7 cellular contexts compared by ENCODE assay signal in the genomic region with DNA sequence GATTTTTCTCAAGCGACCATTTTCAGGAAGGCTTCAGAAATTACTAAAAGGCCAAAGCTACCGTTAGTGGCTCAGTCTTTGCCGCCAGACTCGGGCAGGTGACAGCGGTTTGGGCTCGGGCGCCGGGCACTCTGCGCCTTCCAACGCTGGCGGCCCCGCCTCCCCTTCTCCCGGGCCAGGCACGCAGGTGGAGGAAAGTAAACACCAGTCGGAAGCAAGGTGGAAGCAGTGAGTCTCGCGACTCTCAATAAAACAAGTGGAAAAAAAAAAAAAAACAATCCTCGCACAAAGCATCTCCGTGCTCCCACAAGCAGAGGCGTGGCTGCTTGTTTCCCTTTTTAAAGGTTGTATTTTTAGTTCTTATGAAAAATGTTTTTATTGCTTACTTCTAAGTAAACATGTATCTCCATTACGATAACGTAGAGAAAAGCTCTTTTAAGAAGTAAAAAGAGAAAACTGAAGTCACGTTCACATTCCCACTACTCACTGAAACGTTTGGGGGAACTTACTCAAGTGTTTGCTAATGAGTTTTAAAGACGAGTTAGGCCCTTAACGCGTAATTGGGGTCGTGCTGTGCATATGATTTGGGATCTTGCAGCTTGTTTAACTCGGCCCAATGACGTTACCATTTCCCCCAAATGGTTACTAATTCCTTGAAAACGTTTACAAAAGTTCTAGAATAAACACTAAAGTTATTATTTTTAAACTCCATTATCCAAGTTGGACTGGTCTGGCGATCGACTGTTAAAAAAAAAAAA. TPM values are rescaled to one million over a fixed set of nuclear protein-coding genes. Genes with fewer than 3 reads are reported as not detected.
DNase-seq lines count a peak whose midpoint lies in the region; FAIRE-seq and TF ChIP-seq lines count a peak whose summit lies in the region.

No MANE protein-coding gene starts in this region.

- CTCF ChIA-PET in activated CD4-positive, alpha-beta T cell treated with anti-CD3 and anti-CD28 coated beads, Interleukin-2, amount 10 ng/mL, durations not matched to agents 7 days and 5 days (lab: Charles Lee), result interaction anchor here (1.1 to 1.3 kb wide), 2 partner anchors 17 to 19 kb away, joined by 4 to 6 read pairs; no protein-coding TSS in a partner anchor
- CTCF ChIA-PET in GM10248 (lab: Yijun Ruan, JAX), result interaction anchor here (0.8 to 1.7 kb wide), 2 partner anchors 20 to 35 kb away, joined by 3 read pairs; no protein-coding TSS in a partner anchor

- peak overlapping the region; percentile 90 for H3K27ac Mint-ChIP-seq in activated CD4-positive, alpha-beta T cell treated with anti-CD3 and anti-CD28 coated beads, Interleukin-2, amount 10 ng/mL, durations not matched to agents 7 days and 5 days
- H3K27ac Mint-ChIP-seq in type B pancreatic cell, result peak overlapping the region; percentile 77

- H3K4me1 Mint-ChIP-seq in activated CD4-positive, alpha-beta T cell treated with anti-CD3 and anti-CD28 coated beads, Interleukin-2, amount 10 ng/mL, durations not matched to agents 7 days and 5 days, result peaks cover 75% of the 10 kb centered on the region
- H3K4me1 Mint-ChIP-seq in type B pancreatic cell (ENCODE audit: unreplicated experiment), result peaks cover 42% of the 10 kb centered on the region

- FAIRE-seq in GM12891 (lab: Jason Lieb, UNC), result peak; percentile 43

- no peak for DNase-seq in GM12891 (ENCODE audit: insufficient read length, low spot score)
- peak; percentile 84 for DNase-seq in NCI-H146 (lab: John Stamatoyannopoulos, UW)
- DNase-seq in activated CD4-positive, alpha-beta T cell treated with anti-CD3 and anti-CD28 coated beads, Interleukin-2, amount 10 ng/mL, durations not matched to agents 7 days and 5 days, result peak; percentile 63
- no peak for DNase-seq in epithelial cell of proximal tubule (ENCODE audit: low read depth)
- no peak for DNase-seq in type B pancreatic cell (ENCODE audit: extremely low spot score, unreplicated experiment)
- no peak for DNase-seq in GM10248 (ENCODE audit: extremely low spot score)

- POLR2A ChIA-PET in activated CD4-positive, alpha-beta T cell treated with anti-CD3 and anti-CD28 coated beads, Interleukin-2, amount 10 ng/mL, durations not matched to agents 7 days and 5 days (lab: Charles Lee), result interaction anchor here (0.7 kb wide), 1 partner anchor 230 kb away, joined by 7 read pairs; no protein-coding TSS in a partner anchor
- POLR2A ChIA-PET in GM10248 (lab: Yijun Ruan, JAX), result no interaction called here

- H3K4me1 ChIP-seq in muscle layer of duodenum (ENCODE audit: control insufficient read depth in 1 of 2, insufficient read depth in 2 of 2, low read length in 2 of 2), result peaks cover 13 to 35% of the 10 kb centered on the region in 2 donors

- H3K4me3 ChIP-seq in epithelial cell of proximal tubule (ENCODE audit: low read depth, low read length) (peak overlapping the region; percentile 58), muscle layer of duodenum (ENCODE audit: low read depth in 1 of 2, low read length in 2 of 2) (peak overlapping the region; percentile 78 to 89)

- TF ChIP-seq CTCF in epithelial cell of proximal tubule (conservative IDR thresholded peaks at IDR 0.05; ENCODE audit: low read depth, low read length) (peak; percentile 13), type B pancreatic cell (conservative IDR thresholded peaks at IDR 0.05) (no peak), GM10248 (IDR thresholded peaks at IDR 0.05; ENCODE audit: control extremely low read depth, extremely low read depth, low read depth, missing control alignments) (no peak)

- no peaks in the 10 kb centered on the region for H3K27me3 ChIP-seq in muscle layer of duodenum (ENCODE audit: low read depth, low read length)

- peak overlapping the region; percentile 74 for H3K27ac ChIP-seq in muscle layer of duodenum (ENCODE audit: low read length)

- H3K36me3 ChIP-seq in muscle layer of duodenum (ENCODE audit: control insufficient read depth in 1 of 2, insufficient read depth in 2 of 2, low read length in 2 of 2), result no peaks in the 10 kb centered on the region

- H3K36me3 Mint-ChIP-seq in activated CD4-positive, alpha-beta T cell treated with anti-CD3 and anti-CD28 coated beads, Interleukin-2, amount 10 ng/mL, durations not matched to agents 7 days and 5 days (ENCODE audit: low read depth), result peaks cover 24% of the 10 kb centered on the region
- H3K36me3 Mint-ChIP-seq in type B pancreatic cell, result peaks cover 3% of the 10 kb centered on the region

- H3K9me3 ChIP-seq in muscle layer of duodenum (ENCODE audit: control insufficient read depth in 1 of 2, low read length in 2 of 2), result no peaks in the 10 kb centered on the region

- peaks cover 10% of the 10 kb centered on the region for H3K27me3 Mint-ChIP-seq in activated CD4-positive, alpha-beta T cell treated with anti-CD3 and anti-CD28 coated beads, Interleukin-2, amount 10 ng/mL, durations not matched to agents 7 days and 5 days
- peaks cover 40% of the 10 kb centered on the region for H3K27me3 Mint-ChIP-seq in type B pancreatic cell

- H3K4me3 Mint-ChIP-seq in activated CD4-positive, alpha-beta T cell treated with anti-CD3 and anti-CD28 coated beads, Interleukin-2, amount 10 ng/mL, durations not matched to agents 7 days and 5 days, result peak overlapping the region; percentile 89
- peak overlapping the region; percentile 93 for H3K4me3 Mint-ChIP-seq in type B pancreatic cell

- H3K9me3 Mint-ChIP-seq in activated CD4-positive, alpha-beta T cell treated with anti-CD3 and anti-CD28 coated beads, Interleukin-2, amount 10 ng/mL, durations not matched to agents 7 days and 5 days, result no peaks in the 10 kb centered on the region
- H3K9me3 Mint-ChIP-seq in type B pancreatic cell, result no peaks in the 10 kb centered on the region

- no peak for TF ChIP-seq POLR2A in GM12891 (IDR thresholded peaks at IDR 0.05; ENCODE audit: low read depth, low read length)

TF ChIP-seq in GM12891, 5 proteins besides CTCF, POLR2A, EP300 and RAD21:
- no peak for TF ChIP-seq SPI1 (IDR thresholded peaks at IDR 0.05; ENCODE audit: low read depth, low read length)
- TF ChIP-seq POU2F2 (IDR thresholded peaks at IDR 0.05; ENCODE audit: low read depth, low read length), result no peak
- no peak for TF ChIP-seq TAF1 (IDR thresholded peaks at IDR 0.05; ENCODE audit: low read depth, low read length)
- TF ChIP-seq PAX5 (IDR thresholded peaks at IDR 0.05; ENCODE audit: insufficient read depth, low read length, severe bottlenecking), result no peak
- TF ChIP-seq POLR2AphosphoS5 (IDR thresholded peaks at IDR 0.05; ENCODE audit: low read depth, low read length), result no peak

RNA-seq across cellular contexts. Expression of gene CDCA7L, which starts 0.9 kb away (rescaled TPM):
- 38.1 TPM for polyA plus RNA-seq in GM12891 (2012; ENCODE audit: low read depth, missing spikeins)
- total RNA-seq in activated CD4-positive, alpha-beta T cell treated with anti-CD3 and anti-CD28 coated beads, Interleukin-2, amount 10 ng/mL, durations not matched to agents 7 days and 5 days, result 10 to 100 TPM; 61.8 to 69.2 TPM
- total RNA-seq in epithelial cell of proximal tubule (28.2 and 47.7 TPM in 2 replicates), type B pancreatic cell (ENCODE audit: low replicate concordance) (17.3 and 37.8 TPM in 2 replicates)

Comparison
In these comparisons a context has a peak if more than half of its experiments do, and no peak if none do; other contexts are left out.
1. DNase-seq: peak in NCI-H146 (single experiment) and activated CD4-positive, alpha-beta T cell treated with anti-CD3 and anti-CD28 coated beads, Interleukin-2, amount 10 ng/mL, durations not matched to agents 7 days and 5 days (single experiment); none in GM12891 (single experiment), epithelial cell of proximal tubule (single experiment), type B pancreatic cell (single experiment) and GM10248 (single experiment).